1 cellular context compared by ENCODE assay signal in the genomic region with DNA sequence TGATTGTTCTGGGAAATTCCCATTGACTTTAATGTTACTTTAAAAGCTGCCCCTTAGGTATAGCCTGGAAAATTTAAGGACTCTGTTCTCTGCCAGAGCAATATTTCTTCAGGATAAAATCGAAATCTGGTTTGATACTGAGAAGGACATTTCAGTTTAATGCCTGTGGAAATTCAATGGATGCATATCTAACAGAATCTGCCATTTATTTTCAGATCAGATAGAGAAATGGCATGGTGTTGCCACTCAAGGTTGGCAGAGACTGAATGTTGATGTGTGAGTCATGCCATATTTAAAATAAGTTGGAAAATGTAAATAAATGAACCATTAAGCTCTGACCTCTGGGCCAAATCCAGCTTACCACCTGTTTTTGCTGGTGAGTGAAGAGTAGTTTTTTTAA.
TF ChIP-seq lines count a peak whose summit lies in the region.

No MANE protein-coding gene starts in this region.

TF ChIP-seq in SK-N-SH treated with all-trans-retinoic acid at 6 μM for 48 hours, 23 proteins besides CTCF, POLR2A, EP300 and RAD21 (continued from another document):
- TF ChIP-seq PPARA (CRISPR knock-in tag; IDR thresholded peaks at IDR 0.05; ENCODE audit: borderline replicate concordance) (no peak), TOX (CRISPR knock-in tag; IDR thresholded peaks at IDR 0.05; ENCODE audit: borderline replicate concordance) (no peak), TSHZ2 (CRISPR knock-in tag; IDR thresholded peaks at IDR 0.05) (no peak), OSR1 (CRISPR knock-in tag; IDR thresholded peaks at IDR 0.05) (no peak), ISL1 (CRISPR knock-in tag; IDR thresholded peaks at IDR 0.05) (no peak), GLIS3 (CRISPR knock-in tag; IDR thresholded peaks at IDR 0.05) (no peak)
